Comparison of ENCODE assay signal across 25 cellular contexts in genomic region chr2:41936751-41937463, GRCh38.
DNase-seq lines count a peak whose midpoint lies in the region; ATAC-seq, FAIRE-seq and TF ChIP-seq lines count a peak whose summit lies in the region.
"Had no signal": no experiment of that assay in that cellular context is flagged by ENCODE, and none has a peak within 500 bp of the region (broad histone marks: within the 10 kb centered on the region; RNA-seq: fewer than 3 reads in every experiment).

No MANE protein-coding gene starts in this region.

- H3K4me1 Mint-ChIP-seq in neural progenitor cell: peaks cover 84% of the 10 kb centered on the region

- H3K56ac ChIP-seq in H1 (replicated peaks; ENCODE audit: insufficient read length, low read depth, low read length): no peak overlapping the region

- H3K4me3 Mint-ChIP-seq in neural progenitor cell: peak overlapping the region; percentile 28
- H3K4me3 Mint-ChIP-seq: activated CD4-positive, alpha-beta memory T cell treated with anti-CD3 and anti-CD28 coated beads for 36 hours had no signal

- peak overlapping the region; percentile 42 for H3K4ac ChIP-seq in H1 (replicated peaks; ENCODE audit: insufficient read length, low read depth, low read length)

- H3K27ac Mint-ChIP-seq in neural progenitor cell: peak overlapping the region; percentile 10
- H3K27ac Mint-ChIP-seq: activated CD4-positive, alpha-beta memory T cell treated with anti-CD3 and anti-CD28 coated beads for 36 hours had no signal

- peak overlapping the region; percentile 38 for H4K91ac ChIP-seq in H1 (replicated peaks; ENCODE audit: insufficient read length, low read length)

- H3K9ac ChIP-seq in HUES64 (ENCODE audit: low read depth, low read length) (no peak overlapping the region), H1 (replicated peaks in 1 of 4; ENCODE audit: extremely low read depth in 1 of 4, low read depth in 3 of 4, low read length in 3 of 4) (no peak overlapping the region), neural progenitor cell (no peak overlapping the region)

- TF ChIP-seq CTCF in A673 (conservative IDR thresholded peaks at IDR 0.05; ENCODE audit: low read depth, low read length): no peak
- TF ChIP-seq CTCF in H1 (IDR thresholded peaks at IDR 0.05; ENCODE audit: control extremely low read depth in 1 of 3, insufficient read depth in 1 of 3, low read depth in 1 of 3, low read length in 3 of 3): no peak
- no peak for TF ChIP-seq CTCF in neural progenitor cell (IDR thresholded peaks at IDR 0.05)

- peak overlapping the region; percentile 50 for H2BK120ac ChIP-seq in H1 (replicated peaks; ENCODE audit: low read depth, low read length)

- H3K79me1 ChIP-seq in H1 (ENCODE audit: low read depth, low read length): no peaks in the 10 kb centered on the region

- H3K36me3 ChIP-seq in A673 (ENCODE audit: insufficient read depth, low read length, poor library complexity, severe bottlenecking): no peaks in the 10 kb centered on the region
- no peaks in the 10 kb centered on the region for H3K36me3 ChIP-seq in HUES64 (ENCODE audit: insufficient read depth, low read length)
- H3K36me3 ChIP-seq in H1 (ENCODE audit: control insufficient read depth in 2 of 4, insufficient read depth in 4 of 4, low read length in 3 of 4): no peaks in the 10 kb centered on the region
- no peaks in the 10 kb centered on the region for H3K36me3 ChIP-seq in neural progenitor cell
- H3K36me3 ChIP-seq: adrenal gland, lower lobe of right lung, ovary, sigmoid colon had no signal

- POLR2A ChIA-PET in A673 (lab: Charles Lee; ENCODE audit: low non-redundant PET): no interaction called here
- POLR2A ChIA-PET in H1 (lab: Charles Lee; ENCODE audit: partially characterized antibody): interaction anchor here (0.9 to 4.4 kb wide), 9 partner anchors 9 to 117 kb away, joined by 3 to 47 read pairs (median 6); partner anchors contain the start of gene PKDCC

- CTCF ChIA-PET in A673 (lab: Charles Lee): interaction anchor here (0.7 to 1.5 kb wide), 2 partner anchors 67 to 96 kb away, joined by 3 to 9 read pairs; no protein-coding TSS in a partner anchor
- CTCF ChIA-PET in H1 (lab: Charles Lee; ENCODE audit: partially characterized antibody): interaction anchor here (0.6 to 4.9 kb wide), 12 partner anchors 13 to 150 kb away, joined by 3 to 29 read pairs (median 3); no protein-coding TSS in a partner anchor

- peaks cover 29% of the 10 kb centered on the region for H3K27me3 Mint-ChIP-seq in neural progenitor cell (ENCODE audit: insufficient read depth, low read depth)

- TF ChIP-seq RAD21 in H1 (IDR thresholded peaks at IDR 0.05 in 1 of 2, conservative IDR thresholded peaks at IDR 0.05 in 1 of 2; ENCODE audit: low read depth in 2 of 2, low read length in 2 of 2): no peak

- H2AK5ac ChIP-seq in H1 (ENCODE audit: low read depth, low read length): 0 out of 2 replicates have a peak overlapping the region, but pooled peaks have one; percentile 14

- no TSS peak for BruUV-seq in A673 (replicated peaks; lab: Mats Ljungman, UMichigan)

- H4K5ac ChIP-seq in H1 (ENCODE audit: insufficient read length, low read depth, low read length): no peak overlapping the region

- no peak overlapping the region; the same call in 1 of the 2 replicates for H2BK12ac ChIP-seq in H1 (ENCODE audit: low read depth, low read length)

- TF ChIP-seq POLR2A in H1 (IDR thresholded peaks at IDR 0.05; ENCODE audit: control extremely low read depth in 1 of 2, low read depth in 2 of 2, low read length in 2 of 2): no peak

- no peak for ATAC-seq in HG02763 (IDR thresholded peaks at IDR 0.05; ENCODE audit: unreplicated experiment)
- ATAC-seq: lower lobe of right lung, SK-N-SH treated with all-trans-retinoic acid at 6 μM for 48 hours had no signal

- H2BK20ac ChIP-seq in H1 (ENCODE audit: low read length): peak overlapping the region; percentile 94

- no peaks in the 10 kb centered on the region for H3K23me2 ChIP-seq in H1 (ENCODE audit: low read depth, low read length)

- peak overlapping the region; percentile 98; the same call in 1 of the 2 replicates for H2BK5ac ChIP-seq in H1 (ENCODE audit: low read depth, low read length)

- no peak for FAIRE-seq in H1 (lab: Jason Lieb, UNC)
- FAIRE-seq: D721Med, islet of Langerhans had no signal

- peaks cover 3% of the 10 kb centered on the region for H3K9me3 Mint-ChIP-seq in neural progenitor cell
- H3K9me3 Mint-ChIP-seq: activated CD4-positive, alpha-beta memory T cell treated with anti-CD3 and anti-CD28 coated beads for 36 hours had no signal

- no peaks in the 10 kb centered on the region for H3K9me3 ChIP-seq in A673 (ENCODE audit: low read depth, low read length, poor library complexity, severe bottlenecking)
- no peaks in the 10 kb centered on the region for H3K9me3 ChIP-seq in HUES64 (ENCODE audit: insufficient read depth, low read depth, low read length)
- H3K9me3 ChIP-seq in H1 (ENCODE audit: insufficient read depth in 2 of 2, low read depth in 1 of 2, low read length in 1 of 2): no peaks in the 10 kb centered on the region
- no peaks in the 10 kb centered on the region for H3K9me3 ChIP-seq in neural progenitor cell (ENCODE audit: low read depth)
- H3K9me3 ChIP-seq: adrenal gland, lower lobe of right lung, ovary, sigmoid colon had no signal

- peaks cover 59% of the 10 kb centered on the region for H3F3A ChIP-seq in neural progenitor cell (ENCODE audit: low read depth)

- no peaks in the 10 kb centered on the region for H3K36me3 Mint-ChIP-seq in neural progenitor cell
- H3K36me3 Mint-ChIP-seq: activated CD4-positive, alpha-beta memory T cell treated with anti-CD3 and anti-CD28 coated beads for 36 hours had no signal

- peak overlapping the region; percentile 55 for H3K18ac ChIP-seq in H1 (ENCODE audit: extremely low read depth, low read length)

- WGBS in HUES64: 82% methylated on average over 6 of the region's 7 CpGs
- 77% methylated on average over 7 of the region's 7 CpGs; no CpG with 5 or more reads in 1 of the 2 experiments for WGBS in H1 (ENCODE audit: extremely low coverage in 1 of 2, insufficient coverage in 1 of 2, insufficient read length in 1 of 2, insufficient replicate concordance in 2 of 2, low coverage in 1 of 2, low lambda C conversion rate in 2 of 2, missing lambda C conversion rate in 1 of 2), 2 experiments

- no peak overlapping the region for H2AFZ ChIP-seq in H1 (ENCODE audit: low read length)
- H2AFZ ChIP-seq in neural progenitor cell (replicated peaks): no peak overlapping the region

- no peak overlapping the region for H4K8ac ChIP-seq in H1 (ENCODE audit: extremely low read depth, insufficient read depth, low read length)

- H3K4me2 ChIP-seq in H1 (ENCODE audit: insufficient read depth in 1 of 2, low read depth in 2 of 2, low read length in 2 of 2) (peak overlapping the region in 1 of 2 experiments; percentile 22; a peak in 2 of 4 replicates), neural progenitor cell (peak overlapping the region; percentile 64)

- H3K27me3 ChIP-seq in A673 (replicated peaks; ENCODE audit: insufficient read depth, low read depth, low read length, poor library complexity): no peaks in the 10 kb centered on the region
- no peaks in the 10 kb centered on the region for H3K27me3 ChIP-seq in HUES64 (ENCODE audit: insufficient read depth, low read length)
- no peaks in the 10 kb centered on the region; a peak in 1 of 7 replicates for H3K27me3 ChIP-seq in H1 (replicated peaks in 1 of 4; ENCODE audit: control insufficient read depth in 3 of 4, extremely low read depth in 1 of 4, insufficient read depth in 3 of 4, low read length in 3 of 4)
- H3K27me3 ChIP-seq in neural progenitor cell: no peaks in the 10 kb centered on the region
- H3K27me3 ChIP-seq: adrenal gland, ovary, sigmoid colon had no signal

- H3K23ac ChIP-seq in H1 (ENCODE audit: insufficient read length): no peak overlapping the region

- H4K20me1 ChIP-seq in H1 (replicated peaks in 1 of 2; ENCODE audit: control insufficient read depth in 1 of 2, insufficient read depth in 2 of 2, low read length in 2 of 2) (no peaks in the 10 kb centered on the region), neural progenitor cell (ENCODE audit: low read depth) (no peaks in the 10 kb centered on the region)

- intact Hi-C loops in A673 (cut with micrococcal nuclease; ENCODE audit: unreplicated experiment): no loop called here

- TF ChIP-seq EP300 in H1 (IDR thresholded peaks at IDR 0.05; ENCODE audit: borderline replicate concordance in 1 of 2, low read depth in 2 of 2, low read length in 2 of 2): no peak

- H3K27ac ChIP-seq in A673 (ENCODE audit: low read depth, low read length, poor library complexity, severe bottlenecking) (peak overlapping the region; percentile 74), HUES64 (ENCODE audit: low read depth, low read length) (peak overlapping the region; percentile 33; the same call in 1 of the 2 replicates), H1 (ENCODE audit: low read depth, low read length) (no peak overlapping the region), neural progenitor cell (no peak overlapping the region)
- H3K27ac ChIP-seq: lower lobe of right lung, sigmoid colon had no signal

- H3K4me3 ChIP-seq in A673 (ENCODE audit: low read depth, low read length, poor library complexity, severe bottlenecking) (no peak overlapping the region), HUES64 (ENCODE audit: low read length) (no peak overlapping the region), H1 (ENCODE audit: extremely low read depth in 1 of 4, insufficient read depth in 2 of 4, low read depth in 3 of 4, low read length in 4 of 4) (no peak overlapping the region), neural progenitor cell (no peak overlapping the region)
- H3K4me3 ChIP-seq: adrenal gland, lower lobe of right lung, ovary, sigmoid colon had no signal

- peaks cover 90% of the 10 kb centered on the region for H3K4me1 ChIP-seq in A673 (ENCODE audit: insufficient read depth, low read length, poor library complexity, severe bottlenecking)
- peaks cover 47% of the 10 kb centered on the region for H3K4me1 ChIP-seq in HUES64 (ENCODE audit: insufficient read depth, low read length)
- H3K4me1 ChIP-seq in H1 (replicated peaks in 1 of 4; ENCODE audit: control insufficient read depth in 3 of 4, insufficient read depth in 4 of 4, low read length in 3 of 4): peaks cover 10 to 33% (median 26%) of the 10 kb centered on the region in 4 experiments
- peaks cover 80% of the 10 kb centered on the region for H3K4me1 ChIP-seq in neural progenitor cell

- DNase-seq in A673 (ENCODE audit: low spot score) (peak; percentile 83), H1 (ENCODE audit: low read depth in 1 of 2, low spot score in 2 of 2) (no peak), neural progenitor cell (ENCODE audit: low spot score) (peak; percentile 30), GF-D8 (lab: John Stamatoyannopoulos, UW) (no peak), activated gamma-delta T cell treated with Interleukin-2 at 50 U/mL for 16 hours (no peak), foreskin melanocyte (no peak)
- DNase-seq: activated CD4-positive, alpha-beta memory T cell treated with anti-CD3 and anti-CD28 coated beads for 36 hours; activated CD4-positive, CD25-positive, alpha-beta regulatory T cell; activated T-cell treated with anti-CD3 and anti-CD28 coated beads for 4 hours; adrenal gland; C1 segment of cervical spinal cord; dermis blood vessel endothelial cell; hippocampal formation; KG1; lower lobe of right lung; NCI-H146; NCI-H2171; NCI-H524 treated with DMSO at 0.1 percent for 48 hours; ovary; sigmoid colon had no signal

- H3K14ac ChIP-seq in H1 (ENCODE audit: insufficient read length): no peak overlapping the region

- no peak overlapping the region for H2BK15ac ChIP-seq in H1 (ENCODE audit: low read length)

- H3K79me2 ChIP-seq in H1 (ENCODE audit: control insufficient read depth in 1 of 2, insufficient read depth in 2 of 2, low read length in 2 of 2) (no peaks in the 10 kb centered on the region), neural progenitor cell (ENCODE audit: low read depth) (no peaks in the 10 kb centered on the region)

Comparison
In these comparisons a context has a peak if more than half of its experiments do, and no peak if none do; other contexts are left out.
1. DNase-seq: peak in A673 (single experiment) and neural progenitor cell (single experiment); none in H1 (0 of 2), GF-D8 (single experiment), activated gamma-delta T cell treated with Interleukin-2 at 50 U/mL for 16 hours (single experiment) and foreskin melanocyte (single experiment).
2. H3K27ac ChIP-seq: peak in A673 (single experiment) and HUES64 (single experiment); none in H1 (single experiment) and neural progenitor cell (single experiment).